1 cellular context compared by ENCODE assay signal in the genomic region with DNA sequence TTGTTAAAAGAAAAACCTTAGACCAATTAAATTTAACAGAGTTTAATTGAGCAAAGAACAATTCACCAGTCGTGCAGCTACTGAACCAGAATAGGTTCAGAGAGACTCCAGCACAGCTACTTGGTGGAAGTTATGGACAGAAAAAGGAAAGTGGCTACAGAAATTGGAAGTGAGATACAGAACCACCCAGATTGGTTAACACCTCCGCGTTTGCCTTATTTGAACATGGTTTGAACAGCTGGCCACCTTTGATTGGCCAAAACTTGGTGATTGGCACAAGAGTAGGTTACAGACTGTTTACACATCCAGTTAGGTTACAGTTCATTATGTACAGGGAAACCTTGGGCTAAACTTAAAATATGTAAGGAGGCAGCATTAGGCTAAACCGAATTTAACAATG.
A peak's percentile ranks its signal among the peaks of the same experiment; 100 is the strongest.
TF ChIP-seq lines count a peak whose summit lies in the region.

No MANE protein-coding gene starts in this region.

TF ChIP-seq in GM12878, 131 proteins besides CTCF, POLR2A, EP300 and RAD21 (continued from another document):
- TF ChIP-seq ZBED1 (IDR thresholded peaks at IDR 0.05; ENCODE audit: borderline replicate concordance), result no peak
- TF ChIP-seq IRF5 (IDR thresholded peaks at IDR 0.05; ENCODE audit: borderline replicate concordance), result no peak
- TF ChIP-seq SRF (IDR thresholded peaks at IDR 0.05; ENCODE audit: low read depth in 2 of 2, low read length in 2 of 2), result peak in 1 of 2 experiments; percentile 68; a peak in 1 of 4 replicates
- peak; percentile 95 for TF ChIP-seq PKNOX1 (IDR thresholded peaks at IDR 0.05)
- TF ChIP-seq ZNF622 (IDR thresholded peaks at IDR 0.05), result no peak
- TF ChIP-seq BRCA1 (IDR thresholded peaks at IDR 0.05; ENCODE audit: low read depth, low read length), result no peak
- no peak for TF ChIP-seq LARP7 (IDR thresholded peaks at IDR 0.05)
- TF ChIP-seq ZNF592 (IDR thresholded peaks at IDR 0.05), result no peak
- TF ChIP-seq KDM1A (IDR thresholded peaks at IDR 0.05; ENCODE audit: borderline replicate concordance), result no peak
- TF ChIP-seq BCL11A (IDR thresholded peaks at IDR 0.05; ENCODE audit: low read depth, low read length), result no peak
- TF ChIP-seq TCF7 (IDR thresholded peaks at IDR 0.05; ENCODE audit: borderline replicate concordance), result no peak
- TF ChIP-seq, protein P1, sequence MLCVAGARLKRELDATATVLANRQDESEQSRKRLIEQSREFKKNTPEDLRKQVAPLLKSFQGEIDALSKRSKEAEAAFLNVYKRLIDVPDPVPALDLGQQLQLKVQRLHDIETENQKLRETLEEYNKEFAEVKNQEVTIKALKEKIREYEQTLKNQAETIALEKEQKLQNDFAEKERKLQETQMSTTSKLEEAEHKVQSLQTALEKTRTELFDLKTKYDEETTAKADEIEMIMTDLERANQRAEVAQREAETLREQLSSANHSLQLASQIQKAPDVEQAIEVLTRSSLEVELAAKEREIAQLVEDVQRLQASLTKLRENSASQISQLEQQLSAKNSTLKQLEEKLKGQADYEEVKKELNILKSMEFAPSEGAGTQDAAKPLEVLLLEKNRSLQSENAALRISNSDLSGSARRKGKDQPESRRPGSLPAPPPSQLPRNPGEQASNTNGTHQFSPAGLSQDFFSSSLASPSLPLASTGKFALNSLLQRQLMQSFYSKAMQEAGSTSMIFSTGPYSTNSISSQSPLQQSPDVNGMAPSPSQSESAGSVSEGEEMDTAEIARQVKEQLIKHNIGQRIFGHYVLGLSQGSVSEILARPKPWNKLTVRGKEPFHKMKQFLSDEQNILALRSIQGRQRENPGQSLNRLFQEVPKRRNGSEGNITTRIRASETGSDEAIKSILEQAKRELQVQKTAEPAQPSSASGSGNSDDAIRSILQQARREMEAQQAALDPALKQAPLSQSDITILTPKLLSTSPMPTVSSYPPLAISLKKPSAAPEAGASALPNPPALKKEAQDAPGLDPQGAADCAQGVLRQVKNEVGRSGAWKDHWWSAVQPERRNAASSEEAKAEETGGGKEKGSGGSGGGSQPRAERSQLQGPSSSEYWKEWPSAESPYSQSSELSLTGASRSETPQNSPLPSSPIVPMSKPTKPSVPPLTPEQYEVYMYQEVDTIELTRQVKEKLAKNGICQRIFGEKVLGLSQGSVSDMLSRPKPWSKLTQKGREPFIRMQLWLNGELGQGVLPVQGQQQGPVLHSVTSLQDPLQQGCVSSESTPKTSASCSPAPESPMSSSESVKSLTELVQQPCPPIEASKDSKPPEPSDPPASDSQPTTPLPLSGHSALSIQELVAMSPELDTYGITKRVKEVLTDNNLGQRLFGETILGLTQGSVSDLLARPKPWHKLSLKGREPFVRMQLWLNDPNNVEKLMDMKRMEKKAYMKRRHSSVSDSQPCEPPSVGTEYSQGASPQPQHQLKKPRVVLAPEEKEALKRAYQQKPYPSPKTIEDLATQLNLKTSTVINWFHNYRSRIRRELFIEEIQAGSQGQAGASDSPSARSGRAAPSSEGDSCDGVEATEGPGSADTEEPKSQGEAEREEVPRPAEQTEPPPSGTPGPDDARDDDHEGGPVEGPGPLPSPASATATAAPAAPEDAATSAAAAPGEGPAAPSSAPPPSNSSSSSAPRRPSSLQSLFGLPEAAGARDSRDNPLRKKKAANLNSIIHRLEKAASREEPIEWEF (IDR thresholded peaks at IDR 0.05; ENCODE audit: insufficient replicate concordance, low read depth, low read length), result no peak
- TF ChIP-seq, protein P2, sequence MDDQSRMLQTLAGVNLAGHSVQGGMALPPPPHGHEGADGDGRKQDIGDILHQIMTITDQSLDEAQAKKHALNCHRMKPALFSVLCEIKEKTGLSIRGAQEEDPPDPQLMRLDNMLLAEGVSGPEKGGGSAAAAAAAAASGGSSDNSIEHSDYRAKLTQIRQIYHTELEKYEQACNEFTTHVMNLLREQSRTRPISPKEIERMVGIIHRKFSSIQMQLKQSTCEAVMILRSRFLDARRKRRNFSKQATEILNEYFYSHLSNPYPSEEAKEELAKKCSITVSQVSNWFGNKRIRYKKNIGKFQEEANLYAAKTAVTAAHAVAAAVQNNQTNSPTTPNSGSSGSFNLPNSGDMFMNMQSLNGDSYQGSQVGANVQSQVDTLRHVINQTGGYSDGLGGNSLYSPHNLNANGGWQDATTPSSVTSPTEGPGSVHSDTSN (IDR thresholded peaks at IDR 0.05; ENCODE audit: insufficient replicate concordance, low read depth, low read length), result peak; percentile 58
- no peak for TF ChIP-seq KLF5 (IDR thresholded peaks at IDR 0.05; ENCODE audit: partially characterized antibody)
- no peak for TF ChIP-seq HDGF (IDR thresholded peaks at IDR 0.05)
- TF ChIP-seq YY1 (IDR thresholded peaks at IDR 0.05; ENCODE audit: low read depth, low read length), result no peak
